ENCODE assay signal across 20 cellular contexts in the genomic region with DNA sequence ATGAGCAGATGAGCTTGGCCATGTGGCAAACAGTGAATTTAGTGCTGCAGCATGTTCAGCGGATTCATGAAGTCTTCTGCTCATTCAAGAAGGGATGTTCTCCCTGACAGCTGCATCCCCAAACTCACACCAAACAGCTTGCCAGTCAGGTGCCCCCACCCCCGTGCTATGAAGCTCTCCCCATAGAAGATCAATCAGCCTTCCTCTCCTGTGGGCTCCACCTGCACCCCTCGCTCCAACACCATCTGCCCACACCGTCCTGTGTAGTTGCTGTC.
DNase-seq lines count a peak whose midpoint lies in the region; ATAC-seq and TF ChIP-seq lines count a peak whose summit lies in the region.
"Had no signal": no experiment of that assay in that cellular context is flagged by ENCODE, and none has a peak within 500 bp of the region (broad histone marks: within the 10 kb centered on the region; RNA-seq: fewer than 3 reads in every experiment).

No MANE protein-coding gene starts in this region.

- no peak for TF ChIP-seq CTCF in Caco-2 (IDR thresholded peaks at IDR 0.05; ENCODE audit: insufficient read depth in 1 of 2, low read depth in 1 of 2, low read length in 1 of 2, severe bottlenecking in 1 of 2, unreplicated experiment in 1 of 2)

- H3K9me3 Mint-ChIP-seq in Caco-2 (ENCODE audit: unreplicated experiment) = peaks cover 23% of the 10 kb centered on the region
- H3K9me3 Mint-ChIP-seq in activated T-helper 1 cell treated with anti-CD3 and anti-CD28 coated beads, Interleukin-12 subunit alpha, Interleukin-12 subunit beta, Interleukin-2, Interleukin-4 antibody, amounts not matched to agents 30 ng/mL and 10 ng/mL and 1 ng/mL, durations not matched to agents 14 hours and 24 hours and 36 hours = peaks cover 9% of the 10 kb centered on the region
- H3K9me3 Mint-ChIP-seq in naive thymus-derived CD8-positive, alpha-beta T cell = peaks cover 0 to 4% (median 0%) of the 10 kb centered on the region in 9 donors
- peaks cover 6 to 11% of the 10 kb centered on the region in 2 donors for H3K9me3 Mint-ChIP-seq in stimulated activated naive B cell treated with anti-CD40 and anti-IgM and Interleukin-4, amounts not matched to agents 10 μg/mL and 1 μg/mL and 100 μg/mL, for 72 hours
- H3K9me3 Mint-ChIP-seq: activated naive CD4-positive, alpha-beta T cell treated with anti-CD3 and anti-CD28 coated beads for 36 hours had no signal

- no peaks in the 10 kb centered on the region for H3K27me3 Mint-ChIP-seq in Caco-2 (ENCODE audit: insufficient read depth, unreplicated experiment)
- peaks cover 34% of the 10 kb centered on the region for H3K27me3 Mint-ChIP-seq in activated T-helper 1 cell treated with anti-CD3 and anti-CD28 coated beads, Interleukin-12 subunit alpha, Interleukin-12 subunit beta, Interleukin-2, Interleukin-4 antibody, amounts not matched to agents 30 ng/mL and 10 ng/mL and 1 ng/mL, durations not matched to agents 14 hours and 24 hours and 36 hours (ENCODE audit: insufficient read depth)
- peaks cover 0 to 9% (median 0%) of the 10 kb centered on the region in 5 donors for H3K27me3 Mint-ChIP-seq in naive thymus-derived CD8-positive, alpha-beta T cell
- H3K27me3 Mint-ChIP-seq in stimulated activated naive B cell treated with anti-CD40 and anti-IgM and Interleukin-4, amounts not matched to agents 10 μg/mL and 1 μg/mL and 100 μg/mL, for 72 hours = peaks cover 13 to 20% of the 10 kb centered on the region in 2 donors

- H3K27me3 ChIP-seq in BLaER1 (no peaks in the 10 kb centered on the region), Caco-2 (replicated peaks; ENCODE audit: control insufficient read depth, insufficient read depth, low read length) (no peaks in the 10 kb centered on the region)
- H3K27me3 ChIP-seq: gastrocnemius medialis, right lobe of liver, SJCRH30, tibial artery had no signal

- H3K27ac Mint-ChIP-seq in Caco-2 (ENCODE audit: unreplicated experiment) = peak overlapping the region; percentile 73
- H3K27ac Mint-ChIP-seq in activated T-helper 1 cell treated with anti-CD3 and anti-CD28 coated beads, Interleukin-12 subunit alpha, Interleukin-12 subunit beta, Interleukin-2, Interleukin-4 antibody, amounts not matched to agents 30 ng/mL and 10 ng/mL and 1 ng/mL, durations not matched to agents 14 hours and 24 hours and 36 hours = peak overlapping the region; percentile 13
- peak overlapping the region in 7 of 10 donors; percentile 2 to 87 (median 12) for H3K27ac Mint-ChIP-seq in naive thymus-derived CD8-positive, alpha-beta T cell
- H3K27ac Mint-ChIP-seq in stimulated activated naive B cell treated with anti-CD40 and anti-IgM and Interleukin-4, amounts not matched to agents 10 μg/mL and 1 μg/mL and 100 μg/mL, for 72 hours = no peak overlapping the region
- H3K27ac Mint-ChIP-seq: activated CD8-positive, alpha-beta memory T cell treated with anti-CD3 and anti-CD28 coated beads, Interleukin-2, amount 10 ng/mL, durations not matched to agents 7 days and 5 days; activated naive CD4-positive, alpha-beta T cell treated with anti-CD3 and anti-CD28 coated beads for 36 hours; WTC11 had no signal

- peaks cover 5% of the 10 kb centered on the region for H3K9me3 ChIP-seq in BLaER1
- no peaks in the 10 kb centered on the region for H3K9me3 ChIP-seq in Caco-2
- H3K9me3 ChIP-seq: gastrocnemius medialis, right lobe of liver, SJCRH30, tibial artery had no signal

- 0 out of 2 replicates have a peak overlapping the region, but pooled peaks have one; percentile 26 for H3K4me3 ChIP-seq in BLaER1
- no peak overlapping the region for H3K4me3 ChIP-seq in Caco-2 (ENCODE audit: low read depth, low read length)
- H3K4me3 ChIP-seq: gastrocnemius medialis, right lobe of liver, SJCRH30, tibial artery had no signal

- H3K4me3 Mint-ChIP-seq in Caco-2 (ENCODE audit: unreplicated experiment) = no peak overlapping the region
- no peak overlapping the region for H3K4me3 Mint-ChIP-seq in activated T-helper 1 cell treated with anti-CD3 and anti-CD28 coated beads, Interleukin-12 subunit alpha, Interleukin-12 subunit beta, Interleukin-2, Interleukin-4 antibody, amounts not matched to agents 30 ng/mL and 10 ng/mL and 1 ng/mL, durations not matched to agents 14 hours and 24 hours and 36 hours
- peak overlapping the region in 5 of 10 donors; percentile 6 to 34 (median 10) for H3K4me3 Mint-ChIP-seq in naive thymus-derived CD8-positive, alpha-beta T cell
- H3K4me3 Mint-ChIP-seq in stimulated activated naive B cell treated with anti-CD40 and anti-IgM and Interleukin-4, amounts not matched to agents 10 μg/mL and 1 μg/mL and 100 μg/mL, for 72 hours = no peak overlapping the region
- H3K4me3 Mint-ChIP-seq: activated CD4-positive, alpha-beta T cell treated with anti-CD3 and anti-CD28 coated beads, Interleukin-2, amount 10 ng/mL, durations not matched to agents 7 days and 5 days; activated CD8-positive, alpha-beta memory T cell treated with anti-CD3 and anti-CD28 coated beads, Interleukin-2, amount 10 ng/mL, durations not matched to agents 7 days and 5 days; activated naive CD4-positive, alpha-beta T cell treated with anti-CD3 and anti-CD28 coated beads for 36 hours; activated T-cell treated with anti-CD3 and anti-CD28 coated beads, Interleukin-2, amount 50 U/mL, for 72 hours; WTC11 had no signal

- H3K36me3 Mint-ChIP-seq in Caco-2 (ENCODE audit: insufficient read depth, unreplicated experiment) = peaks cover 4% of the 10 kb centered on the region
- H3K36me3 Mint-ChIP-seq in activated T-helper 1 cell treated with anti-CD3 and anti-CD28 coated beads, Interleukin-12 subunit alpha, Interleukin-12 subunit beta, Interleukin-2, Interleukin-4 antibody, amounts not matched to agents 30 ng/mL and 10 ng/mL and 1 ng/mL, durations not matched to agents 14 hours and 24 hours and 36 hours (ENCODE audit: low read depth) = peaks cover 6% of the 10 kb centered on the region
- no peaks in the 10 kb centered on the region for H3K36me3 Mint-ChIP-seq in naive thymus-derived CD8-positive, alpha-beta T cell
- peaks cover 8 to 18% of the 10 kb centered on the region in 2 donors for H3K36me3 Mint-ChIP-seq in stimulated activated naive B cell treated with anti-CD40 and anti-IgM and Interleukin-4, amounts not matched to agents 10 μg/mL and 1 μg/mL and 100 μg/mL, for 72 hours
- H3K36me3 Mint-ChIP-seq: WTC11 had no signal

- H3K4me1 ChIP-seq in BLaER1 (peaks cover 100% of the 10 kb centered on the region), Caco-2 (peaks cover 26% of the 10 kb centered on the region)
- H3K4me1 ChIP-seq: SJCRH30 had no signal

- H4K20me1 ChIP-seq in BLaER1 = no peaks in the 10 kb centered on the region

- peak overlapping the region; percentile 98 for H3K4me2 ChIP-seq in BLaER1

- no peak for DNase-seq in Caco-2
- DNase-seq in activated T-helper 1 cell treated with anti-CD3 and anti-CD28 coated beads, Interleukin-12 subunit alpha, Interleukin-12 subunit beta, Interleukin-2, Interleukin-4 antibody, amounts not matched to agents 30 ng/mL and 10 ng/mL and 1 ng/mL, durations not matched to agents 14 hours and 24 hours and 36 hours (ENCODE audit: low spot score) = no peak
- DNase-seq in naive thymus-derived CD8-positive, alpha-beta T cell = no peak
- no peak for DNase-seq in stimulated activated naive B cell treated with anti-CD40 and anti-IgM and Interleukin-4, amounts not matched to agents 10 μg/mL and 1 μg/mL and 100 μg/mL, for 72 hours
- no peak for DNase-seq in activated CD8-positive, alpha-beta memory T cell treated with anti-CD3 and anti-CD28 coated beads, Interleukin-2, amount 50 U/mL, for 48 hours
- DNase-seq in activated effector memory CD4-positive, alpha-beta T cell treated with Interleukin-2 at 50 U/mL for 16 hours = no peak
- DNase-seq: activated CD4-positive, alpha-beta T cell treated with anti-CD3 and anti-CD28 coated beads, Interleukin-2, amount 10 ng/mL, durations not matched to agents 7 days and 5 days; activated CD8-positive, alpha-beta memory T cell treated with anti-CD3 and anti-CD28 coated beads, Interleukin-2, amount 10 ng/mL, durations not matched to agents 7 days and 5 days; activated naive CD4-positive, alpha-beta T cell treated with anti-CD3 and anti-CD28 coated beads for 36 hours; activated T-cell treated with anti-CD3 and anti-CD28 coated beads, Interleukin-2, amount 50 U/mL, for 72 hours; amniotic stem cell; hippocampal formation; NCI-H1436; SJCRH30; stimulated activated CD4-positive, alpha-beta T cell treated with anti-CD3 and anti-CD28 coated beads, Interleukin-4, amount 100 ng/mL, for 1 hour; tibial artery had no signal

- peak overlapping the region; percentile 95 for H3K27ac ChIP-seq in BLaER1
- H3K27ac ChIP-seq: SJCRH30, tibial artery had no signal

- CTCF ChIA-PET in Caco-2 (lab: Charles Lee) = no interaction called here

- intact Hi-C loops in Caco-2 (cut with micrococcal nuclease; ENCODE audit: unreplicated experiment) = loop anchor here (1.0 kb wide), 1 partner anchor 25 kb away; no protein-coding TSS in a partner anchor
- intact Hi-C loops in activated T-helper 1 cell treated with anti-CD3 and anti-CD28 coated beads, Interleukin-12 subunit alpha, Interleukin-12 subunit beta, Interleukin-2, Interleukin-4 antibody, amounts not matched to agents 30 ng/mL and 10 ng/mL and 1 ng/mL, durations not matched to agents 14 hours and 24 hours and 36 hours (cut with micrococcal nuclease) = no loop called here

- BruUV-seq in Caco-2 (replicated peaks; lab: Mats Ljungman, UMichigan) = no TSS peak

- peak overlapping the region; percentile 83 for H3K9ac ChIP-seq in BLaER1

- H3K4me1 Mint-ChIP-seq in Caco-2 (ENCODE audit: low read depth, unreplicated experiment) = peaks cover 18% of the 10 kb centered on the region
- H3K4me1 Mint-ChIP-seq in activated T-helper 1 cell treated with anti-CD3 and anti-CD28 coated beads, Interleukin-12 subunit alpha, Interleukin-12 subunit beta, Interleukin-2, Interleukin-4 antibody, amounts not matched to agents 30 ng/mL and 10 ng/mL and 1 ng/mL, durations not matched to agents 14 hours and 24 hours and 36 hours (ENCODE audit: low read depth) = peaks cover 55% of the 10 kb centered on the region
- peaks cover 39 to 51% (median 47%) of the 10 kb centered on the region in 4 donors for H3K4me1 Mint-ChIP-seq in naive thymus-derived CD8-positive, alpha-beta T cell
- peaks cover 56 to 66% of the 10 kb centered on the region in 2 donors for H3K4me1 Mint-ChIP-seq in stimulated activated naive B cell treated with anti-CD40 and anti-IgM and Interleukin-4, amounts not matched to agents 10 μg/mL and 1 μg/mL and 100 μg/mL, for 72 hours

- no peak for ATAC-seq in naive thymus-derived CD8-positive, alpha-beta T cell
- ATAC-seq in stimulated activated naive B cell treated with anti-CD40 and anti-IgM and Interleukin-4, amounts not matched to agents 10 μg/mL and 1 μg/mL and 100 μg/mL, for 72 hours (replicated peaks) = no peak
- ATAC-seq: activated CD8-positive, alpha-beta memory T cell treated with anti-CD3 and anti-CD28 coated beads, Interleukin-2, amount 10 ng/mL, durations not matched to agents 7 days and 5 days; activated T-cell treated with anti-CD3 and anti-CD28 coated beads, Interleukin-2, amount 50 U/mL, for 72 hours; WTC11 had no signal

- H3K36me3 ChIP-seq in BLaER1 (no peaks in the 10 kb centered on the region), Caco-2 (ENCODE audit: control insufficient read depth, insufficient read depth, low read length) (no peaks in the 10 kb centered on the region)
- H3K36me3 ChIP-seq: gastrocnemius medialis, right lobe of liver, SJCRH30, tibial artery had no signal

- POLR2A ChIA-PET in Caco-2 (lab: Charles Lee) = no interaction called here
- POLR2A ChIA-PET in naive thymus-derived CD8-positive, alpha-beta T cell (lab: Charles Lee) = no interaction called here
